20 cellular contexts compared by ENCODE assay signal in genomic region chr20:34968020-34968775, GRCh38. TPM values are rescaled to one million over a fixed set of nuclear protein-coding genes. Genes with fewer than 3 reads are reported as not detected.
"Had no signal": no experiment of that assay in that cellular context is flagged by ENCODE, and none has a peak within 500 bp of the region (broad histone marks: within the 10 kb centered on the region; RNA-seq: fewer than 3 reads in every experiment).

No MANE protein-coding gene starts in this region.

- H3K27me3 ChIP-seq: brain microvascular endothelial cell, esophagus squamous epithelium, uterus had no signal

- FAIRE-seq: TTC549 had no signal

- H3K4me3 Mint-ChIP-seq: activated B cell treated with CpG ODN at 0.5 μM for 24 hours; activated CD4-positive, alpha-beta T cell treated with anti-CD3 and anti-CD28 coated beads, Interleukin-2, amount 10 ng/mL, durations not matched to agents 24 days and 14 days; activated naive CD8-positive, alpha-beta T cell treated with anti-CD3 and anti-CD28 coated beads, Interleukin-2, amount 10 ng/mL, durations not matched to agents 7 days and 5 days had no signal

- H3K27ac ChIP-seq: brain microvascular endothelial cell, esophagus squamous epithelium, psoas muscle, tibial artery, uterus had no signal

- H3K27me3 Mint-ChIP-seq: activated B cell treated with CpG ODN at 0.5 μM for 24 hours had no signal

- H3K4me1 Mint-ChIP-seq: activated B cell treated with CpG ODN at 0.5 μM for 24 hours; activated CD4-positive, alpha-beta T cell treated with anti-CD3 and anti-CD28 coated beads, Interleukin-2, amount 10 ng/mL, durations not matched to agents 24 days and 14 days; activated naive CD8-positive, alpha-beta T cell treated with anti-CD3 and anti-CD28 coated beads, Interleukin-2, amount 10 ng/mL, durations not matched to agents 7 days and 5 days had no signal

- H3K27ac Mint-ChIP-seq: activated B cell treated with CpG ODN at 0.5 μM for 24 hours; activated CD4-positive, alpha-beta T cell treated with anti-CD3 and anti-CD28 coated beads, Interleukin-2, amount 10 ng/mL, durations not matched to agents 24 days and 14 days; activated naive CD8-positive, alpha-beta T cell treated with anti-CD3 and anti-CD28 coated beads, Interleukin-2, amount 10 ng/mL, durations not matched to agents 7 days and 5 days had no signal

- H3K9me3 Mint-ChIP-seq: activated B cell treated with CpG ODN at 0.5 μM for 24 hours; activated CD4-positive, alpha-beta T cell treated with anti-CD3 and anti-CD28 coated beads, Interleukin-2, amount 10 ng/mL, durations not matched to agents 24 days and 14 days; activated naive CD8-positive, alpha-beta T cell treated with anti-CD3 and anti-CD28 coated beads, Interleukin-2, amount 10 ng/mL, durations not matched to agents 7 days and 5 days had no signal

- H3K36me3 ChIP-seq: brain microvascular endothelial cell, esophagus squamous epithelium, tibial artery, uterus had no signal

- H3K4me3 ChIP-seq: esophagus squamous epithelium, psoas muscle, tibial artery, uterus had no signal

- ATAC-seq: sciatic nerve had no signal

- H3K9me3 ChIP-seq: esophagus squamous epithelium, psoas muscle, tibial artery, uterus had no signal

- H3K36me3 Mint-ChIP-seq: activated naive CD8-positive, alpha-beta T cell treated with anti-CD3 and anti-CD28 coated beads, Interleukin-2, amount 10 ng/mL, durations not matched to agents 7 days and 5 days had no signal

- DNase-seq: activated B cell treated with CpG ODN at 0.5 μM for 24 hours; activated CD4-positive, alpha-beta T cell treated with anti-CD3 and anti-CD28 coated beads, Interleukin-2, amount 10 ng/mL, durations not matched to agents 24 days and 14 days; activated CD8-positive, alpha-beta memory T cell treated with anti-CD3 and anti-CD28 coated beads for 24 hours; activated naive CD4-positive, alpha-beta T cell; activated naive CD8-positive, alpha-beta T cell treated with anti-CD3 and anti-CD28 coated beads, Interleukin-2, amount 10 ng/mL, durations not matched to agents 7 days and 5 days; anterior cingulate cortex; brain microvascular endothelial cell; esophagus squamous epithelium; foreskin fibroblast; glutamatergic neuron; kidney glomerular epithelial cell; psoas muscle; stimulated activated CD4-positive, alpha-beta T cell treated with anti-CD3 and anti-CD28 coated beads, Interleukin-1b, Interleukin-23, amount 100 ng/mL, for 48 hours; T-helper 2 cell; tibial artery; uterus had no signal

- H3K4me1 ChIP-seq: esophagus squamous epithelium, tibial artery, uterus had no signal

RNA-seq across cellular contexts. Expression of gene MYH7B, which starts 12.5 kb away (rescaled TPM):
- total RNA-seq: dermis microvascular lymphatic vessel endothelial cell had no signal
- polyA plus RNA-seq: neural cell had no signal
